Comparison of ENCODE assay signal across 9 cellular contexts in the genomic region with DNA sequence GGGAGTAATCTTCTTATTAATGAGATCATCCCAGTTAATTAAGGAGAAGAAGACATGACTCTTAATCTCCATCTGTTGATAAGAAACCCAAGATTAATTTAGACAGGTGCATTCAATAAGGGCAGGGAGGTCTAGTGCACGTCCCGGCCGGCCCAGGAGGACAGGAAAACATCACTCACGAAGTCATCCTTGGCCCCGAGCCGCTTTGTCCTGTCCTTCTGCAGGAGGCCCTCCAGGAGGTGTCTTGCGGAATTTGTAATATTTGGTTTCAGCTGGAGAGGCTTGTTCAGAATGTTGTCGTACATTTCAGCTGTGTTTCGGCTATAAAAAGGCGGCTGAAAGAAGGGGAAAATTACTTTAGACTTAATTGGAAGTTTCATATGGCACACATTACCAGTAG.
DNase-seq lines count a peak whose midpoint lies in the region; ATAC-seq, FAIRE-seq and TF ChIP-seq lines count a peak whose summit lies in the region.
"Had no signal": no experiment of that assay in that cellular context is flagged by ENCODE, and none has a peak within 500 bp of the region (broad histone marks: within the 10 kb centered on the region; RNA-seq: fewer than 3 reads in every experiment).

No MANE protein-coding gene starts in this region.

- DNase-seq in heart right ventricle (no peak), Right ventricle myocardium superior (no peak), lower leg skin (ENCODE audit: low spot score in 2 of 2) (no peak), upper lobe of left lung (no peak), HTR-8/SVneo (ENCODE audit: insufficient read length, low spot score) (no peak)
- DNase-seq: CD8-positive, alpha-beta memory T cell had no signal

- no peak for TF ChIP-seq CTCF in heart right ventricle (IDR thresholded peaks at IDR 0.05)
- TF ChIP-seq CTCF in brain (conservative IDR thresholded peaks at IDR 0.05) = no peak
- no peak for TF ChIP-seq CTCF in lower leg skin (IDR thresholded peaks at IDR 0.05)
- no peak for TF ChIP-seq CTCF in upper lobe of left lung (IDR thresholded peaks at IDR 0.05)

- H3K9me3 ChIP-seq in heart right ventricle = no peaks in the 10 kb centered on the region
- no peaks in the 10 kb centered on the region for H3K9me3 ChIP-seq in upper lobe of left lung

- peak overlapping the region in 1 of 5 experiments; percentile 36 for H3K27ac Mint-ChIP-seq in brain

- peak overlapping the region in 8 of 10 donors; percentile 16 to 100 (median 58) for H3K27ac ChIP-seq in heart right ventricle
- H3K27ac ChIP-seq in upper lobe of left lung = peak overlapping the region; percentile 97 to 100 (median 99)

- H3K4me3 Mint-ChIP-seq in brain = peak overlapping the region in 3 of 5 experiments; percentile 13 to 98 (median 70)

- TF ChIP-seq POLR2A in lower leg skin (IDR thresholded peaks at IDR 0.05) (no peak), upper lobe of left lung (IDR thresholded peaks at IDR 0.05) (peak in 1 of 4 donors; percentile 29)

- H3K36me3 Mint-ChIP-seq in brain = peaks cover 40% of the 10 kb centered on the region

- H3K4me1 ChIP-seq in heart right ventricle (peaks cover 0 to 53% (median 45%) of the 10 kb centered on the region in 9 donors), upper lobe of left lung (peaks cover 4 to 27% (median 9%) of the 10 kb centered on the region in 4 donors)

- no peaks in the 10 kb centered on the region for H3K9me3 Mint-ChIP-seq in brain
- H3K9me3 Mint-ChIP-seq: CD8-positive, alpha-beta memory T cell had no signal

- peaks cover 30% of the 10 kb centered on the region for H3K4me1 Mint-ChIP-seq in brain

- TF ChIP-seq EP300 in upper lobe of left lung (IDR thresholded peaks at IDR 0.05) = no peak

- no peak for FAIRE-seq in HTR-8/SVneo (lab: Jason Lieb, UNC)

- 61 to 75% methylated on average over 10 of the region's 10 CpGs for WGBS in heart right ventricle, 2 donors
- WGBS in lower leg skin, 2 donors = 52 to 53% methylated on average over 10 of the region's 10 CpGs
- 54 to 64% methylated on average over 10 of the region's 10 CpGs for WGBS in upper lobe of left lung, 2 donors

- ATAC-seq in heart right ventricle (no peak), Right ventricle myocardium superior (ENCODE audit: poor library complexity) (no peak), upper lobe of left lung (ENCODE audit: low FRiP score in 2 of 2) (no peak), GM21515 (IDR thresholded peaks at IDR 0.05; ENCODE audit: unreplicated experiment) (no peak), HG03460 (IDR thresholded peaks at IDR 0.05; ENCODE audit: unreplicated experiment) (no peak)

- H3K27me3 Mint-ChIP-seq in brain = peaks cover 3% of the 10 kb centered on the region
- H3K27me3 Mint-ChIP-seq: CD8-positive, alpha-beta memory T cell had no signal

- peak overlapping the region in 9 of 10 donors; percentile 4 to 85 (median 77) for H3K4me3 ChIP-seq in heart right ventricle
- H3K4me3 ChIP-seq in lower leg skin (ENCODE audit: low read depth, poor library complexity, severe bottlenecking) = peak overlapping the region; percentile 41
- H3K4me3 ChIP-seq in upper lobe of left lung = peak overlapping the region; percentile 28 to 81 (median 74)

- peaks cover 0 to 65% (median 33%) of the 10 kb centered on the region in 9 donors for H3K36me3 ChIP-seq in heart right ventricle
- H3K36me3 ChIP-seq in upper lobe of left lung = peaks cover 32 to 63% (median 50%) of the 10 kb centered on the region in 4 donors

- H3K27me3 ChIP-seq in heart right ventricle (no peaks in the 10 kb centered on the region), upper lobe of left lung (no peaks in the 10 kb centered on the region)

- intact Hi-C loops in heart right ventricle (cut with DNase I) = loop anchor here in 8 of 10 donors (2.0 to 10.0 kb wide), 12 partner anchors 174 to 771 kb away; no protein-coding TSS in a partner anchor
- intact Hi-C loops in Right ventricle myocardium superior (cut with DNase I) = loop anchor here (5.0 to 10.0 kb wide), 5 partner anchors 344 to 711 kb away; no protein-coding TSS in a partner anchor
- intact Hi-C loops in lower leg skin (cut with DNase I; ENCODE audit: low total_unique reads) = loop anchor here (5.0 to 10.0 kb wide), 3 partner anchors 474 to 711 kb away; no protein-coding TSS in a partner anchor
